30 cellular contexts compared by ENCODE assay signal in genomic region chr22:49297286-49297870, GRCh38.
DNase-seq lines count a peak whose midpoint lies in the region; ATAC-seq and TF ChIP-seq lines count a peak whose summit lies in the region.
"Had no signal": no experiment of that assay in that cellular context is flagged by ENCODE, and none has a peak within 500 bp of the region (broad histone marks: within the 10 kb centered on the region; RNA-seq: fewer than 3 reads in every experiment).

No MANE protein-coding gene starts in this region.

- no peaks in the 10 kb centered on the region for H3K4me1 Mint-ChIP-seq in activated CD4-positive, alpha-beta T cell treated with anti-CD3 and anti-CD28 coated beads, Interleukin-2, amount 10 ng/mL, durations not matched to agents 7 days and 5 days
- no peaks in the 10 kb centered on the region for H3K4me1 Mint-ChIP-seq in activated CD8-positive, alpha-beta memory T cell treated with anti-CD3 and anti-CD28 coated beads, Interleukin-2, amount 10 ng/mL, durations not matched to agents 7 days and 5 days
- no peaks in the 10 kb centered on the region for H3K4me1 Mint-ChIP-seq in activated CD4-positive, alpha-beta memory T cell treated with anti-CD3 and anti-CD28 coated beads for 36 hours (ENCODE audit: low read depth)
- H3K4me1 Mint-ChIP-seq: activated B cell treated with CpG ODN at 0.5 μM for 24 hours, nephron, T-cell had no signal

- no peaks in the 10 kb centered on the region for H3K9me2 ChIP-seq in hepatocyte (replicated peaks; ENCODE audit: insufficient read depth)

- H3K9ac ChIP-seq in mesendoderm (ENCODE audit: low read length): no peak overlapping the region

- CTCF ChIA-PET in activated CD4-positive, alpha-beta T cell treated with anti-CD3 and anti-CD28 coated beads, Interleukin-2, amount 10 ng/mL, durations not matched to agents 7 days and 5 days (lab: Charles Lee): interaction anchor here (0.9 kb wide), 1 partner anchor 53 kb away, joined by 3 read pairs; no protein-coding TSS in a partner anchor
- CTCF ChIA-PET in activated CD8-positive, alpha-beta memory T cell treated with anti-CD3 and anti-CD28 coated beads, Interleukin-2, amount 10 ng/mL, durations not matched to agents 7 days and 5 days (lab: Charles Lee): interaction anchor here (2.9 kb wide), 1 partner anchor 8 kb away, joined by 13 read pairs; no protein-coding TSS in a partner anchor
- CTCF ChIA-PET in activated CD4-positive, alpha-beta memory T cell treated with anti-CD3 and anti-CD28 coated beads for 36 hours (lab: Charles Lee): no interaction called here

- no peak overlapping the region for H3K4me2 ChIP-seq in mesendoderm (ENCODE audit: low read length)
- H3K4me2 ChIP-seq in hepatocyte: no peak overlapping the region

- TF ChIP-seq POLR2A in stomach (IDR thresholded peaks at IDR 0.05): no peak

- ATAC-seq in activated CD8-positive, alpha-beta memory T cell treated with anti-CD3 and anti-CD28 coated beads, Interleukin-2, amount 10 ng/mL, durations not matched to agents 7 days and 5 days: no peak
- ATAC-seq: foreskin keratinocyte; HepG2; lower lobe of right lung; stimulated activated naive CD8-positive, alpha-beta T cell treated with anti-CD3 and anti-CD28 coated beads, Interleukin-15, Interleukin-2, amounts not matched to agents 100 U/mL and 50 U/mL, for 24 hours; T-cell had no signal

- H3K27me3 ChIP-seq in mesendoderm (ENCODE audit: insufficient read depth, low read length, poor library complexity) (no peaks in the 10 kb centered on the region), stomach (peaks cover 0 to 55% (median 0%) of the 10 kb centered on the region in 3 donors), hepatocyte (no peaks in the 10 kb centered on the region)
- H3K27me3 ChIP-seq: esophagus squamous epithelium, foreskin keratinocyte had no signal

- H3K36me3 ChIP-seq in mesendoderm (ENCODE audit: control insufficient read depth, insufficient read depth, low read length): no peaks in the 10 kb centered on the region
- H3K36me3 ChIP-seq in stomach: no peaks in the 10 kb centered on the region
- no peaks in the 10 kb centered on the region for H3K36me3 ChIP-seq in hepatocyte (replicated peaks; ENCODE audit: insufficient read depth, low read depth)
- H3K36me3 ChIP-seq: esophagus squamous epithelium, HAP-1, lower lobe of right lung had no signal

- H3K79me2 ChIP-seq in mesendoderm (ENCODE audit: control insufficient read depth, insufficient read depth, low read length) (no peaks in the 10 kb centered on the region), hepatocyte (no peaks in the 10 kb centered on the region)

- no peak overlapping the region for H3K4ac ChIP-seq in mesendoderm (ENCODE audit: low read depth, low read length)

- H2BK120ac ChIP-seq in mesendoderm (ENCODE audit: low read depth, low read length): no peak overlapping the region

- no peak overlapping the region for H4K8ac ChIP-seq in mesendoderm (ENCODE audit: low read depth, low read length)

- H3K4me3 ChIP-seq in mesendoderm (ENCODE audit: low read length): no peak overlapping the region
- no peak overlapping the region for H3K4me3 ChIP-seq in stomach
- no peak overlapping the region for H3K4me3 ChIP-seq in hepatocyte
- H3K4me3 ChIP-seq: esophagus squamous epithelium, HAP-1, lower lobe of right lung had no signal

- peak; percentile 3 for DNase-seq in activated CD4-positive, alpha-beta T cell treated with anti-CD3 and anti-CD28 coated beads for 1 hour
- no peak for DNase-seq in activated CD4-positive, alpha-beta T cell treated with anti-CD3 and anti-CD28 coated beads, Interleukin-2, amount 10 ng/mL, durations not matched to agents 7 days and 5 days
- peak; percentile 33 for DNase-seq in activated CD8-positive, alpha-beta memory T cell treated with anti-CD3 and anti-CD28 coated beads, Interleukin-2, amount 10 ng/mL, durations not matched to agents 7 days and 5 days
- no peak for DNase-seq in mesendoderm
- peak; percentile 10 for DNase-seq in stomach
- no peak for DNase-seq in activated CD4-positive, alpha-beta memory T cell treated with anti-CD3 and anti-CD28 coated beads for 36 hours
- no peak for DNase-seq in central memory CD4-positive, alpha-beta T cell
- no peak for DNase-seq in hepatocyte (ENCODE audit: low spot score)
- DNase-seq: 8988T; activated B cell treated with CpG ODN at 0.5 μM for 24 hours; activated naive CD4-positive, alpha-beta T cell treated with Interleukin-2 at 50 U/mL for 16 hours; activated T-cell treated with anti-CD3 and anti-CD28 coated beads, Interleukin-2, amount 50 U/mL, for 48 hours; C1 segment of cervical spinal cord; COR-L47; esophagus squamous epithelium; foreskin keratinocyte; Karpas-422; lower lobe of right lung; NCI-H2029 treated with DMSO at 0.1 percent for 48 hours; NCI-H524; OCI-M1; retina; small intestine; stimulated activated CD4-positive, alpha-beta T cell treated with anti-CD3 and anti-CD28 coated beads, Interleukin-1b, Interleukin-23, amount 100 ng/mL, for 48 hours; stimulated activated naive CD8-positive, alpha-beta T cell treated with anti-CD3 and anti-CD28 coated beads, Interleukin-15, Interleukin-2, amounts not matched to agents 100 U/mL and 50 U/mL, for 24 hours had no signal

- peaks cover 4% of the 10 kb centered on the region for H3K9me3 Mint-ChIP-seq in activated CD4-positive, alpha-beta T cell treated with anti-CD3 and anti-CD28 coated beads, Interleukin-2, amount 10 ng/mL, durations not matched to agents 7 days and 5 days
- peaks cover 3% of the 10 kb centered on the region for H3K9me3 Mint-ChIP-seq in activated CD8-positive, alpha-beta memory T cell treated with anti-CD3 and anti-CD28 coated beads, Interleukin-2, amount 10 ng/mL, durations not matched to agents 7 days and 5 days (ENCODE audit: low read depth)
- peaks cover 12% of the 10 kb centered on the region for H3K9me3 Mint-ChIP-seq in activated CD4-positive, alpha-beta memory T cell treated with anti-CD3 and anti-CD28 coated beads for 36 hours

- POLR2A ChIA-PET in activated CD4-positive, alpha-beta T cell treated with anti-CD3 and anti-CD28 coated beads, Interleukin-2, amount 10 ng/mL, durations not matched to agents 7 days and 5 days (lab: Charles Lee): interaction anchor here (0.6 kb wide), 1 partner anchor 158 kb away, joined by 3 read pairs; no protein-coding TSS in a partner anchor
- POLR2A ChIA-PET in activated CD4-positive, alpha-beta memory T cell treated with anti-CD3 and anti-CD28 coated beads for 36 hours (lab: Charles Lee): no interaction called here

- H2BK5ac ChIP-seq in mesendoderm (ENCODE audit: low read length): no peak overlapping the region

- no peaks in the 10 kb centered on the region for H3K36me3 Mint-ChIP-seq in activated CD4-positive, alpha-beta T cell treated with anti-CD3 and anti-CD28 coated beads, Interleukin-2, amount 10 ng/mL, durations not matched to agents 7 days and 5 days (ENCODE audit: low read depth)
- H3K36me3 Mint-ChIP-seq in activated CD8-positive, alpha-beta memory T cell treated with anti-CD3 and anti-CD28 coated beads, Interleukin-2, amount 10 ng/mL, durations not matched to agents 7 days and 5 days: no peaks in the 10 kb centered on the region
- H3K36me3 Mint-ChIP-seq in activated CD4-positive, alpha-beta memory T cell treated with anti-CD3 and anti-CD28 coated beads for 36 hours: no peaks in the 10 kb centered on the region
- H3K36me3 Mint-ChIP-seq: T-cell had no signal

- no peak overlapping the region for H3K18ac ChIP-seq in mesendoderm (ENCODE audit: low read length)

- H3K27ac ChIP-seq in mesendoderm (ENCODE audit: low read depth, low read length): no peak overlapping the region
- H3K27ac ChIP-seq in stomach: no peak overlapping the region
- H3K27ac ChIP-seq in hepatocyte: no peak overlapping the region
- H3K27ac ChIP-seq: esophagus squamous epithelium, foreskin keratinocyte, lower lobe of right lung, RWPE1 had no signal

- H3K27ac Mint-ChIP-seq in activated CD4-positive, alpha-beta T cell treated with anti-CD3 and anti-CD28 coated beads, Interleukin-2, amount 10 ng/mL, durations not matched to agents 7 days and 5 days: no peak overlapping the region
- no peak overlapping the region for H3K27ac Mint-ChIP-seq in activated CD8-positive, alpha-beta memory T cell treated with anti-CD3 and anti-CD28 coated beads, Interleukin-2, amount 10 ng/mL, durations not matched to agents 7 days and 5 days
- H3K27ac Mint-ChIP-seq in activated CD4-positive, alpha-beta memory T cell treated with anti-CD3 and anti-CD28 coated beads for 36 hours: no peak overlapping the region
- H3K27ac Mint-ChIP-seq: activated B cell treated with CpG ODN at 0.5 μM for 24 hours, nephron, T-cell had no signal

- no peaks in the 10 kb centered on the region for H4K20me1 ChIP-seq in hepatocyte (ENCODE audit: insufficient read depth, poor library complexity, severe bottlenecking)

- H3K4me1 ChIP-seq in mesendoderm (ENCODE audit: control insufficient read depth, low read depth, low read length) (no peaks in the 10 kb centered on the region), stomach (no peaks in the 10 kb centered on the region), hepatocyte (ENCODE audit: insufficient read depth) (no peaks in the 10 kb centered on the region)
- H3K4me1 ChIP-seq: esophagus squamous epithelium, foreskin keratinocyte, HAP-1, lower lobe of right lung had no signal

- H3K23ac ChIP-seq in mesendoderm (ENCODE audit: low read length): no peak overlapping the region

- no peak overlapping the region for H3K56ac ChIP-seq in mesendoderm (ENCODE audit: low read length)

- H4K5ac ChIP-seq in mesendoderm (ENCODE audit: low read length): no peak overlapping the region

- TF ChIP-seq CTCF in stomach (IDR thresholded peaks at IDR 0.05): no peak
- no peak for TF ChIP-seq CTCF in hepatocyte (IDR thresholded peaks at IDR 0.05; ENCODE audit: poor library complexity)

- intact Hi-C loops in stomach (cut with DNase I; ENCODE audit: low total_unique reads): no loop called here
- intact Hi-C loops in activated CD4-positive, alpha-beta memory T cell treated with anti-CD3 and anti-CD28 coated beads for 36 hours (cut with micrococcal nuclease): no loop called here

- TF ChIP-seq EP300 in stomach (IDR thresholded peaks at IDR 0.05): no peak

- no CpG with 5 or more reads among the region's 27 CpGs for WGBS in mesendoderm (ENCODE audit: extremely low coverage, insufficient coverage, low lambda C conversion rate)
- WGBS in stomach, 5 donors: 79 to 86% (median 84%) methylated on average over 20 to 27 of the region's 27 CpGs
- WGBS in hepatocyte (ENCODE audit: low lambda C conversion rate, missing lambda C conversion rate): 86% methylated on average over 19 of the region's 27 CpGs

- H3K79me1 ChIP-seq in mesendoderm (ENCODE audit: low read length): no peaks in the 10 kb centered on the region

- H2AFZ ChIP-seq in hepatocyte: no peak overlapping the region

- peak overlapping the region; percentile 58 for H2AK5ac ChIP-seq in mesendoderm (ENCODE audit: low read length)

- H3K4me3 Mint-ChIP-seq in activated CD4-positive, alpha-beta T cell treated with anti-CD3 and anti-CD28 coated beads, Interleukin-2, amount 10 ng/mL, durations not matched to agents 7 days and 5 days: no peak overlapping the region
- no peak overlapping the region for H3K4me3 Mint-ChIP-seq in activated CD8-positive, alpha-beta memory T cell treated with anti-CD3 and anti-CD28 coated beads, Interleukin-2, amount 10 ng/mL, durations not matched to agents 7 days and 5 days
- no peak overlapping the region for H3K4me3 Mint-ChIP-seq in activated CD4-positive, alpha-beta memory T cell treated with anti-CD3 and anti-CD28 coated beads for 36 hours
- H3K4me3 Mint-ChIP-seq: activated B cell treated with CpG ODN at 0.5 μM for 24 hours, nephron, T-cell had no signal

- H2BK15ac ChIP-seq in mesendoderm (replicated peaks; ENCODE audit: low read depth): no peak overlapping the region

- H3K27me3 Mint-ChIP-seq in activated CD4-positive, alpha-beta T cell treated with anti-CD3 and anti-CD28 coated beads, Interleukin-2, amount 10 ng/mL, durations not matched to agents 7 days and 5 days: no peaks in the 10 kb centered on the region
- no peaks in the 10 kb centered on the region for H3K27me3 Mint-ChIP-seq in activated CD8-positive, alpha-beta memory T cell treated with anti-CD3 and anti-CD28 coated beads, Interleukin-2, amount 10 ng/mL, durations not matched to agents 7 days and 5 days
- peaks cover 2% of the 10 kb centered on the region for H3K27me3 Mint-ChIP-seq in activated CD4-positive, alpha-beta memory T cell treated with anti-CD3 and anti-CD28 coated beads for 36 hours
- H3K27me3 Mint-ChIP-seq: activated B cell treated with CpG ODN at 0.5 μM for 24 hours had no signal

- peaks cover 0 to 26% (median 17%) of the 10 kb centered on the region in 4 donors for H3K9me3 ChIP-seq in stomach
- H3K9me3 ChIP-seq in hepatocyte (ENCODE audit: low read depth): no peaks in the 10 kb centered on the region
- H3K9me3 ChIP-seq: HAP-1 had no signal

Comparison
In these comparisons a context has a peak if more than half of its experiments do, and no peak if none do; other contexts are left out.
1. DNase-seq: peak in activated CD4-positive, alpha-beta T cell treated with anti-CD3 and anti-CD28 coated beads for 1 hour (single experiment), activated CD8-positive, alpha-beta memory T cell treated with anti-CD3 and anti-CD28 coated beads, Interleukin-2, amount 10 ng/mL, durations not matched to agents 7 days and 5 days (single experiment) and stomach (single experiment); none in activated CD4-positive, alpha-beta T cell treated with anti-CD3 and anti-CD28 coated beads, Interleukin-2, amount 10 ng/mL, durations not matched to agents 7 days and 5 days (single experiment), mesendoderm (single experiment), activated CD4-positive, alpha-beta memory T cell treated with anti-CD3 and anti-CD28 coated beads for 36 hours (single experiment), central memory CD4-positive, alpha-beta T cell (single experiment) and hepatocyte (single experiment).